17 cellular contexts compared by ENCODE assay signal in the genomic region with DNA sequence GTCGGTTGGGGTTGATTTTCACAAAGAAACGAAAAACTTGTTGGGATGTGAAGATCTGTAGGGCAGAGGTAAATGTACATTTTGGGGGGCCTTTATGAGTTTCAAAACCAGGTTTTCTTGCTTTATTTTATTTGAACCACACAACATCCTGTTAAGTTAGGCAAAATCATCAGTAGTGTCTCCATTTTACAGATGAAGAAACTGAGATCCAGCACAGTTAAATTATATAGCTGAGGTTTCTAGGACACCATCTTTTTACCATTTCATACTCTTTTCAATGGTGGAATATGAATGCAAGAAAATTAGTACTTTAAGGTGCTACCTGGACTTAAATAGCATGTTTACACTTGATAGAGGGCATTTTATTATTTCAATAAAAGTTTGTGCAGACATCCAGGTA.
DNase-seq lines count a peak whose midpoint lies in the region; ATAC-seq and TF ChIP-seq lines count a peak whose summit lies in the region.
"Had no signal": no experiment of that assay in that cellular context is flagged by ENCODE, and none has a peak within 500 bp of the region (broad histone marks: within the 10 kb centered on the region; RNA-seq: fewer than 3 reads in every experiment).

No MANE protein-coding gene starts in this region.

- intact Hi-C loops in activated CD4-positive, alpha-beta memory T cell treated with anti-CD3 and anti-CD28 coated beads for 36 hours (cut with micrococcal nuclease): loop anchor here (10.0 kb wide), 1 partner anchor 215 kb away; no protein-coding TSS in a partner anchor
- intact Hi-C loops in dorsolateral prefrontal cortex (cut with DNase I) (loop anchor here (5.0 to 10.0 kb wide), 5 partner anchors 43 to 215 kb away; a partner anchor contains a TSS), sigmoid colon (cut with DNase I) (no loop called here)

- H3K27me3 ChIP-seq in dorsolateral prefrontal cortex (no peaks in the 10 kb centered on the region), sigmoid colon (no peaks in the 10 kb centered on the region)
- H3K27me3 ChIP-seq: BE2C, MG63 had no signal

- H3K27me3 Mint-ChIP-seq in activated CD4-positive, alpha-beta memory T cell treated with anti-CD3 and anti-CD28 coated beads for 36 hours: peaks cover 5% of the 10 kb centered on the region

- TF ChIP-seq CTCF in dorsolateral prefrontal cortex (IDR thresholded peaks at IDR 0.05 in 54 of 56, conservative IDR thresholded peaks at IDR 0.05 in 2 of 56; ENCODE audit: low read depth in 1 of 56, partially characterized antibody in 56 of 56) (no peak), sigmoid colon (IDR thresholded peaks at IDR 0.05) (no peak)

- H3K36me3 Mint-ChIP-seq in activated naive CD4-positive, alpha-beta T cell treated with anti-CD3 and anti-CD28 coated beads, Interleukin-2, amount 50 U/mL, for 72 hours: no peaks in the 10 kb centered on the region
- H3K36me3 Mint-ChIP-seq in activated CD4-positive, alpha-beta memory T cell treated with anti-CD3 and anti-CD28 coated beads for 36 hours: no peaks in the 10 kb centered on the region
- H3K36me3 Mint-ChIP-seq: IgD-negative memory B cell had no signal

- POLR2A ChIA-PET in activated CD4-positive, alpha-beta memory T cell treated with anti-CD3 and anti-CD28 coated beads for 36 hours (lab: Charles Lee): interaction anchor here (1.2 to 2.3 kb wide), 4 partner anchors 32 to 54 kb away, joined by 3 to 51 read pairs (median 6); no protein-coding TSS in a partner anchor

- H3K4me3 ChIP-seq in dorsolateral prefrontal cortex (peak overlapping the region in 1 of 59 donors; percentile 63), sigmoid colon (no peak overlapping the region)
- H3K4me3 ChIP-seq: MG63 had no signal

- H3K27ac Mint-ChIP-seq in activated naive CD4-positive, alpha-beta T cell treated with anti-CD3 and anti-CD28 coated beads, Interleukin-2, amount 50 U/mL, for 72 hours: peak overlapping the region; percentile 49 to 87
- H3K27ac Mint-ChIP-seq in activated CD4-positive, alpha-beta memory T cell treated with anti-CD3 and anti-CD28 coated beads for 36 hours: peak overlapping the region; percentile 86
- H3K27ac Mint-ChIP-seq: IgD-negative memory B cell had no signal

- 95 to 99% methylated on average over 2 of the region's 2 CpGs for WGBS in sigmoid colon, 2 donors

- peaks cover 53% of the 10 kb centered on the region for H3K4me1 Mint-ChIP-seq in activated CD4-positive, alpha-beta memory T cell treated with anti-CD3 and anti-CD28 coated beads for 36 hours (ENCODE audit: low read depth)

- peak overlapping the region; percentile 7 for H3K4me3 Mint-ChIP-seq in activated CD4-positive, alpha-beta memory T cell treated with anti-CD3 and anti-CD28 coated beads for 36 hours
- H3K4me3 Mint-ChIP-seq: IgD-negative memory B cell had no signal

- H3K4me1 ChIP-seq in sigmoid colon: peaks cover 0 to 45% (median 19%) of the 10 kb centered on the region in 4 donors

- no peak for TF ChIP-seq POLR2A in sigmoid colon (IDR thresholded peaks at IDR 0.05)

- CTCF ChIA-PET in activated CD4-positive, alpha-beta memory T cell treated with anti-CD3 and anti-CD28 coated beads for 36 hours (lab: Charles Lee): interaction anchor here (0.7 to 3.8 kb wide), 4 partner anchors 31 to 227 kb away, joined by 3 to 34 read pairs (median 6); no protein-coding TSS in a partner anchor

- no peaks in the 10 kb centered on the region for H3K9me3 Mint-ChIP-seq in activated naive CD4-positive, alpha-beta T cell treated with anti-CD3 and anti-CD28 coated beads, Interleukin-2, amount 50 U/mL, for 72 hours
- H3K9me3 Mint-ChIP-seq in activated CD4-positive, alpha-beta memory T cell treated with anti-CD3 and anti-CD28 coated beads for 36 hours: no peaks in the 10 kb centered on the region
- H3K9me3 Mint-ChIP-seq: IgD-negative memory B cell had no signal

- H3K27ac ChIP-seq in dorsolateral prefrontal cortex: peak overlapping the region in 55 of 59 donors; percentile 21 to 92 (median 79)
- H3K27ac ChIP-seq in substantia nigra (ENCODE audit: low read depth, low read length, poor library complexity, severe bottlenecking): peak overlapping the region; percentile 55
- no peak overlapping the region for H3K27ac ChIP-seq in sigmoid colon

- no peak for ATAC-seq in activated naive CD4-positive, alpha-beta T cell treated with anti-CD3 and anti-CD28 coated beads, Interleukin-2, amount 50 U/mL, for 72 hours

- no peaks in the 10 kb centered on the region for H3K9me3 ChIP-seq in sigmoid colon
- H3K9me3 ChIP-seq: BE2C, MG63 had no signal

- no peak for DNase-seq in activated naive CD4-positive, alpha-beta T cell treated with anti-CD3 and anti-CD28 coated beads, Interleukin-2, amount 50 U/mL, for 72 hours (ENCODE audit: low spot score in 2 of 2)
- no peak for DNase-seq in activated naive CD4-positive, alpha-beta T cell treated with Interleukin-2 at 50 U/mL for 16 hours
- no peak for DNase-seq in activated CD4-positive, alpha-beta memory T cell treated with anti-CD3 and anti-CD28 coated beads for 36 hours
- DNase-seq in dorsolateral prefrontal cortex (no peak), substantia nigra (lab: John Stamatoyannopoulos, UW) (no peak), SW 1271 (lab: John Stamatoyannopoulos, UW) (no peak), sigmoid colon (no peak)
- DNase-seq: BE2C, EL, GF-D8, Karpas-422, MG63, NCI-H1417 treated with DMSO at 0.1 percent for 48 hours, NCI-H187, NCI-H446, Right ventricle myocardium superior had no signal

- no peaks in the 10 kb centered on the region for H3K36me3 ChIP-seq in sigmoid colon
- H3K36me3 ChIP-seq: BE2C, MG63 had no signal

- TF ChIP-seq EP300 in sigmoid colon (IDR thresholded peaks at IDR 0.05): no peak

Comparison
In these comparisons a context has a peak if more than half of its experiments do, and no peak if none do; other contexts are left out.
1. H3K27ac ChIP-seq: peak in dorsolateral prefrontal cortex (55 of 59) and substantia nigra (single experiment); none in sigmoid colon (0 of 4).